8 cellular contexts compared by ENCODE assay signal in the genomic region with DNA sequence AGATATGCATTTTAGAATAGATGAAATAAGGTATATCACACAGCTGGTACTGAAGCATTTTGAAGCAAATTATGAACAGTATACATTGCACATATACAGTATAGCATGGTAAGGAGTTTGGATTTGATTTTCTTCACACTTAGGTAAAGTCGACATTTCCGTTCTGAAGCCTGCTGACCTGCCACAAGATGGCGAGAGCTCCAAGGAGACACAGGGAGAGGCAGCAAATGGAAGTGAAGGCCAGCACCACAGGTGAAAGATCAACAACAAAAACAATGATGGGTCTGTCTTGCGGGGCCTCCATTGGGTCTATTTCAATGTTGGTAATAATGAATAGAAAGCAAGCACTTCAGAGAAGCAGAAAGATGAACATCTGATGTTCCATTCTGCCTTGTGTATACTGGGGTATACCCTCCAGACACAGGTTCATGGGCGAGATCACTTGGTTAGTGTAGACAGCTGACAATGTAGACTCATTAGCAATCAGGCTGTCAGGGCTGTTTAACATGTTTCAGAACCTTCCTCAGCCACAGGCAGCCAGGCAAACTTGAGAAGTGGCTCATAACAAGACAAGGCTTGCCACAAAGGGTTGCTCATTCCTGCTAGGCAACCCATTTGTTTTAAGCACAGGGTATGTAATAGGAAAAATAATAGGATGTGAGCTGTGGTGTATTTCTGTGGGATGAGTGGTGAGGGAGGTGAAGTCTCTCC. TPM values are rescaled to one million over a fixed set of nuclear protein-coding genes. Genes with fewer than 3 reads are reported as not detected.
DNase-seq lines count a peak whose midpoint lies in the region; ATAC-seq, FAIRE-seq and TF ChIP-seq lines count a peak whose summit lies in the region.

No MANE protein-coding gene starts in this region.

- TF ChIP-seq CTCF in HFF-Myc (IDR thresholded peaks at IDR 0.05; ENCODE audit: low read depth, low read length, missing control alignments): peak; percentile 48

- H3K4me1 Mint-ChIP-seq in activated naive CD4-positive, alpha-beta T cell treated with anti-CD3 and anti-CD28 coated beads for 36 hours (ENCODE audit: low read depth): no peaks in the 10 kb centered on the region
- no peaks in the 10 kb centered on the region for H3K4me1 Mint-ChIP-seq in naive thymus-derived CD8-positive, alpha-beta T cell

- POLR2A ChIA-PET in naive thymus-derived CD8-positive, alpha-beta T cell (lab: Charles Lee): no interaction called here

- ATAC-seq in naive thymus-derived CD8-positive, alpha-beta T cell: peak in 1 of 2 donors; percentile 44

- peak; percentile 54 for DNase-seq in activated naive CD4-positive, alpha-beta T cell treated with anti-CD3 and anti-CD28 coated beads for 36 hours
- DNase-seq in activated naive CD4-positive, alpha-beta T cell treated with Interleukin-2 at 50 U/mL for 16 hours: no peak
- no peak for DNase-seq in HFF-Myc (ENCODE audit: extremely low read depth, low read depth)
- DNase-seq in NCI-H526 treated with DMSO at 0.1 percent for 48 hours (lab: John Stamatoyannopoulos, UW): peak; percentile 24
- DNase-seq in cerebellar cortex (ENCODE audit: low spot score): peak; percentile 25
- DNase-seq in naive thymus-derived CD8-positive, alpha-beta T cell: peak in 7 of 10 donors; percentile 6 to 64 (median 20)
- DNase-seq in NCI-H187 treated with DMSO at 0.1 percent for 48 hours (lab: John Stamatoyannopoulos, UW): no peak
- DNase-seq in RCC 7860 (ENCODE audit: low spot score): no peak

- H3K27me3 Mint-ChIP-seq in activated naive CD4-positive, alpha-beta T cell treated with anti-CD3 and anti-CD28 coated beads for 36 hours (ENCODE audit: low read depth): no peaks in the 10 kb centered on the region
- H3K27me3 Mint-ChIP-seq in naive thymus-derived CD8-positive, alpha-beta T cell: no peaks in the 10 kb centered on the region

- H3K9me3 Mint-ChIP-seq in activated naive CD4-positive, alpha-beta T cell treated with anti-CD3 and anti-CD28 coated beads for 36 hours: no peaks in the 10 kb centered on the region
- no peaks in the 10 kb centered on the region for H3K9me3 Mint-ChIP-seq in naive thymus-derived CD8-positive, alpha-beta T cell

- no peak for FAIRE-seq in RCC 7860 (lab: Jason Lieb, UNC)

- CTCF ChIA-PET in activated naive CD4-positive, alpha-beta T cell treated with anti-CD3 and anti-CD28 coated beads for 36 hours (lab: Charles Lee): interaction anchor here (0.7 to 1.0 kb wide), 2 partner anchors 122 to 171 kb away, joined by 3 read pairs; no protein-coding TSS in a partner anchor

- H3K27ac Mint-ChIP-seq in activated naive CD4-positive, alpha-beta T cell treated with anti-CD3 and anti-CD28 coated beads for 36 hours: peak overlapping the region; percentile 71
- H3K27ac Mint-ChIP-seq in naive thymus-derived CD8-positive, alpha-beta T cell: no peak overlapping the region

- no peak overlapping the region for H3K4me3 ChIP-seq in HFF-Myc (replicated peaks; ENCODE audit: low read depth, low read length)

- intact Hi-C loops in activated naive CD4-positive, alpha-beta T cell treated with anti-CD3 and anti-CD28 coated beads for 36 hours (cut with micrococcal nuclease): loop anchor here (1.0 kb wide), 3 partner anchors 203 to 392 kb away; a partner anchor contains a TSS

- no peaks in the 10 kb centered on the region for H3K36me3 Mint-ChIP-seq in activated naive CD4-positive, alpha-beta T cell treated with anti-CD3 and anti-CD28 coated beads for 36 hours (ENCODE audit: low read depth)
- H3K36me3 Mint-ChIP-seq in naive thymus-derived CD8-positive, alpha-beta T cell: no peaks in the 10 kb centered on the region

- no peak overlapping the region for H3K4me3 Mint-ChIP-seq in activated naive CD4-positive, alpha-beta T cell treated with anti-CD3 and anti-CD28 coated beads for 36 hours
- no peak overlapping the region for H3K4me3 Mint-ChIP-seq in naive thymus-derived CD8-positive, alpha-beta T cell

RNA-seq across cellular contexts. Expression of a gene that starts 21.4 kb away (rescaled TPM):
- not detected for total RNA-seq in activated naive CD4-positive, alpha-beta T cell treated with anti-CD3 and anti-CD28 coated beads for 36 hours
- not detected for total RNA-seq in naive thymus-derived CD8-positive, alpha-beta T cell
- not detected for polyA plus RNA-seq in naive thymus-derived CD8-positive, alpha-beta T cell

RNA-seq across cellular contexts. Expression of a gene that starts 33.2 kb away (rescaled TPM):
- total RNA-seq in activated naive CD4-positive, alpha-beta T cell treated with anti-CD3 and anti-CD28 coated beads for 36 hours: under 1 TPM; 0.64 to 0.72 TPM
- total RNA-seq in naive thymus-derived CD8-positive, alpha-beta T cell: 1 to 10 TPM; 1.8 to 2.3 TPM
- 1 to 10 TPM in 2 of 3 donors, under 1 TPM in 1; 0.48 to 1.5 (median 1.2) TPM for polyA plus RNA-seq in naive thymus-derived CD8-positive, alpha-beta T cell

Comparison
In these comparisons a context has a peak if more than half of its experiments do, and no peak if none do; other contexts are left out.
1. DNase-seq: peak in activated naive CD4-positive, alpha-beta T cell treated with anti-CD3 and anti-CD28 coated beads for 36 hours (single experiment), NCI-H526 treated with DMSO at 0.1 percent for 48 hours (single experiment), cerebellar cortex (single experiment) and naive thymus-derived CD8-positive, alpha-beta T cell (7 of 10); none in activated naive CD4-positive, alpha-beta T cell treated with Interleukin-2 at 50 U/mL for 16 hours (single experiment), HFF-Myc (single experiment), NCI-H187 treated with DMSO at 0.1 percent for 48 hours (single experiment) and RCC 7860 (single experiment).